ENCODE assay signal across 1 cellular context in genomic region chr1:21706151-21706835, GRCh38.
A peak's percentile ranks its signal among the peaks of the same experiment; 100 is the strongest.
TF ChIP-seq lines count a peak whose summit lies in the region.

No MANE protein-coding gene starts in this region.

TF ChIP-seq in HEK293, 187 proteins besides CTCF, POLR2A, EP300 and RAD21 (continued from another document):
- TF ChIP-seq, protein P1, sequence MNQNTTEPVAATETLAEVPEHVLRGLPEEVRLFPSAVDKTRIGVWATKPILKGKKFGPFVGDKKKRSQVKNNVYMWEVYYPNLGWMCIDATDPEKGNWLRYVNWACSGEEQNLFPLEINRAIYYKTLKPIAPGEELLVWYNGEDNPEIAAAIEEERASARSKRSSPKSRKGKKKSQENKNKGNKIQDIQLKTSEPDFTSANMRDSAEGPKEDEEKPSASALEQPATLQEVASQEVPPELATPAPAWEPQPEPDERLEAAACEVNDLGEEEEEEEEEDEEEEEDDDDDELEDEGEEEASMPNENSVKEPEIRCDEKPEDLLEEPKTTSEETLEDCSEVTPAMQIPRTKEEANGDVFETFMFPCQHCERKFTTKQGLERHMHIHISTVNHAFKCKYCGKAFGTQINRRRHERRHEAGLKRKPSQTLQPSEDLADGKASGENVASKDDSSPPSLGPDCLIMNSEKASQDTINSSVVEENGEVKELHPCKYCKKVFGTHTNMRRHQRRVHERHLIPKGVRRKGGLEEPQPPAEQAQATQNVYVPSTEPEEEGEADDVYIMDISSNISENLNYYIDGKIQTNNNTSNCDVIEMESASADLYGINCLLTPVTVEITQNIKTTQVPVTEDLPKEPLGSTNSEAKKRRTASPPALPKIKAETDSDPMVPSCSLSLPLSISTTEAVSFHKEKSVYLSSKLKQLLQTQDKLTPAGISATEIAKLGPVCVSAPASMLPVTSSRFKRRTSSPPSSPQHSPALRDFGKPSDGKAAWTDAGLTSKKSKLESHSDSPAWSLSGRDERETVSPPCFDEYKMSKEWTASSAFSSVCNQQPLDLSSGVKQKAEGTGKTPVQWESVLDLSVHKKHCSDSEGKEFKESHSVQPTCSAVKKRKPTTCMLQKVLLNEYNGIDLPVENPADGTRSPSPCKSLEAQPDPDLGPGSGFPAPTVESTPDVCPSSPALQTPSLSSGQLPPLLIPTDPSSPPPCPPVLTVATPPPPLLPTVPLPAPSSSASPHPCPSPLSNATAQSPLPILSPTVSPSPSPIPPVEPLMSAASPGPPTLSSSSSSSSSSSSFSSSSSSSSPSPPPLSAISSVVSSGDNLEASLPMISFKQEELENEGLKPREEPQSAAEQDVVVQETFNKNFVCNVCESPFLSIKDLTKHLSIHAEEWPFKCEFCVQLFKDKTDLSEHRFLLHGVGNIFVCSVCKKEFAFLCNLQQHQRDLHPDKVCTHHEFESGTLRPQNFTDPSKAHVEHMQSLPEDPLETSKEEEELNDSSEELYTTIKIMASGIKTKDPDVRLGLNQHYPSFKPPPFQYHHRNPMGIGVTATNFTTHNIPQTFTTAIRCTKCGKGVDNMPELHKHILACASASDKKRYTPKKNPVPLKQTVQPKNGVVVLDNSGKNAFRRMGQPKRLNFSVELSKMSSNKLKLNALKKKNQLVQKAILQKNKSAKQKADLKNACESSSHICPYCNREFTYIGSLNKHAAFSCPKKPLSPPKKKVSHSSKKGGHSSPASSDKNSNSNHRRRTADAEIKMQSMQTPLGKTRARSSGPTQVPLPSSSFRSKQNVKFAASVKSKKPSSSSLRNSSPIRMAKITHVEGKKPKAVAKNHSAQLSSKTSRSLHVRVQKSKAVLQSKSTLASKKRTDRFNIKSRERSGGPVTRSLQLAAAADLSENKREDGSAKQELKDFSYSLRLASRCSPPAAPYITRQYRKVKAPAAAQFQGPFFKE (tag by site-specific recombination; IDR thresholded peaks at IDR 0.05; ENCODE audit: borderline replicate concordance), result no peak
- TF ChIP-seq ZNF768 (tag by site-specific recombination; IDR thresholded peaks at IDR 0.05) (no peak), EGR2 (tag by site-specific recombination; IDR thresholded peaks at IDR 0.05; ENCODE audit: low read depth) (no peak), ZNF239 (tag by site-specific recombination; IDR thresholded peaks at IDR 0.05) (no peak), ZSCAN16 (tag by site-specific recombination; IDR thresholded peaks at IDR 0.05) (no peak), ZIC2 (tag by site-specific recombination; IDR thresholded peaks at IDR 0.05) (peak; percentile 62), ZNF121 (tag by site-specific recombination; IDR thresholded peaks at IDR 0.05) (no peak), MYNN (tag by site-specific recombination; IDR thresholded peaks at IDR 0.05; ENCODE audit: borderline replicate concordance) (no peak), ZNF266 (tag by site-specific recombination; IDR thresholded peaks at IDR 0.05; ENCODE audit: low read depth) (no peak), PRDM4 (tag by site-specific recombination; IDR thresholded peaks at IDR 0.05) (no peak), ZBTB48 (tag by site-specific recombination; IDR thresholded peaks at IDR 0.05) (no peak), OSR2 (tag by site-specific recombination; IDR thresholded peaks at IDR 0.05) (no peak), KLF10 (tag by site-specific recombination; IDR thresholded peaks at IDR 0.05) (no peak; the same call in 1 of the 2 replicates), HOXC10 (CRISPR knock-in tag; IDR thresholded peaks at IDR 0.05) (no peak), GLIS1 (tag by site-specific recombination; IDR thresholded peaks at IDR 0.05) (peak; percentile 88), ZNF24 (tag by site-specific recombination; IDR thresholded peaks at IDR 0.05) (no peak), BCL11A (tag by site-specific recombination; IDR thresholded peaks at IDR 0.05; ENCODE audit: low read depth) (no peak), ZNF843 (tag by site-specific recombination; IDR thresholded peaks at IDR 0.05) (no peak), HOXD13 (CRISPR knock-in tag; IDR thresholded peaks at IDR 0.05; ENCODE audit: borderline replicate concordance) (no peak), ZNF555 (tag by site-specific recombination; conservative IDR thresholded peaks at IDR 0.05) (no peak), ZNF571 (tag by site-specific recombination; IDR thresholded peaks at IDR 0.05) (no peak), KLF7 (tag by site-specific recombination; IDR thresholded peaks at IDR 0.05; ENCODE audit: borderline replicate concordance) (no peak), ZNF416 (tag by site-specific recombination; IDR thresholded peaks at IDR 0.05) (no peak), ZFP69B (tag by site-specific recombination; IDR thresholded peaks at IDR 0.05) (no peak), ZNF624 (tag by site-specific recombination; IDR thresholded peaks at IDR 0.05) (no peak), ZNF423 (tag by site-specific recombination; IDR thresholded peaks at IDR 0.05) (no peak), ZNF521 (tag by site-specific recombination; IDR thresholded peaks at IDR 0.05) (no peak), ZNF660 (tag by site-specific recombination; IDR thresholded peaks at IDR 0.05) (0 out of 2 replicates have a peak, but pooled peaks have one; percentile 37), KLF17 (tag by site-specific recombination; IDR thresholded peaks at IDR 0.05) (no peak), ZSCAN30 (tag by site-specific recombination; IDR thresholded peaks at IDR 0.05) (no peak), YY2 (tag by site-specific recombination; IDR thresholded peaks at IDR 0.05) (no peak), ZNF335 (tag by site-specific recombination; conservative IDR thresholded peaks at IDR 0.05) (no peak)
- TF ChIP-seq, protein P2, sequence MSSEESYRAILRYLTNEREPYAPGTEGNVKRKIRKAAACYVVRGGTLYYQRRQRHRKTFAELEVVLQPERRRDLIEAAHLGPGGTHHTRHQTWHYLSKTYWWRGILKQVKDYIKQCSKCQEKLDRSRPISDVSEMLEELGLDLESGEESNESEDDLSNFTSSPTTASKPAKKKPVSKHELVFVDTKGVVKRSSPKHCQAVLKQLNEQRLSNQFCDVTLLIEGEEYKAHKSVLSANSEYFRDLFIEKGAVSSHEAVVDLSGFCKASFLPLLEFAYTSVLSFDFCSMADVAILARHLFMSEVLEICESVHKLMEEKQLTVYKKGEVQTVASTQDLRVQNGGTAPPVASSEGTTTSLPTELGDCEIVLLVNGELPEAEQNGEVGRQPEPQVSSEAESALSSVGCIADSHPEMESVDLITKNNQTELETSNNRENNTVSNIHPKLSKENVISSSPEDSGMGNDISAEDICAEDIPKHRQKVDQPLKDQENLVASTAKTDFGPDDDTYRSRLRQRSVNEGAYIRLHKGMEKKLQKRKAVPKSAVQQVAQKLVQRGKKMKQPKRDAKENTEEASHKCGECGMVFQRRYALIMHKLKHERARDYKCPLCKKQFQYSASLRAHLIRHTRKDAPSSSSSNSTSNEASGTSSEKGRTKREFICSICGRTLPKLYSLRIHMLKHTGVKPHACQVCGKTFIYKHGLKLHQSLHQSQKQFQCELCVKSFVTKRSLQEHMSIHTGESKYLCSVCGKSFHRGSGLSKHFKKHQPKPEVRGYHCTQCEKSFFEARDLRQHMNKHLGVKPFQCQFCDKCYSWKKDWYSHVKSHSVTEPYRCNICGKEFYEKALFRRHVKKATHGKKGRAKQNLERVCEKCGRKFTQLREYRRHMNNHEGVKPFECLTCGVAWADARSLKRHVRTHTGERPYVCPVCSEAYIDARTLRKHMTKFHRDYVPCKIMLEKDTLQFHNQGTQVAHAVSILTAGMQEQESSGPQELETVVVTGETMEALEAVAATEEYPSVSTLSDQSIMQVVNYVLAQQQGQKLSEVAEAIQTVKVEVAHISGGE (tag by site-specific recombination; conservative IDR thresholded peaks at IDR 0.05; ENCODE audit: low read depth), result no peak
- TF ChIP-seq, protein P3, sequence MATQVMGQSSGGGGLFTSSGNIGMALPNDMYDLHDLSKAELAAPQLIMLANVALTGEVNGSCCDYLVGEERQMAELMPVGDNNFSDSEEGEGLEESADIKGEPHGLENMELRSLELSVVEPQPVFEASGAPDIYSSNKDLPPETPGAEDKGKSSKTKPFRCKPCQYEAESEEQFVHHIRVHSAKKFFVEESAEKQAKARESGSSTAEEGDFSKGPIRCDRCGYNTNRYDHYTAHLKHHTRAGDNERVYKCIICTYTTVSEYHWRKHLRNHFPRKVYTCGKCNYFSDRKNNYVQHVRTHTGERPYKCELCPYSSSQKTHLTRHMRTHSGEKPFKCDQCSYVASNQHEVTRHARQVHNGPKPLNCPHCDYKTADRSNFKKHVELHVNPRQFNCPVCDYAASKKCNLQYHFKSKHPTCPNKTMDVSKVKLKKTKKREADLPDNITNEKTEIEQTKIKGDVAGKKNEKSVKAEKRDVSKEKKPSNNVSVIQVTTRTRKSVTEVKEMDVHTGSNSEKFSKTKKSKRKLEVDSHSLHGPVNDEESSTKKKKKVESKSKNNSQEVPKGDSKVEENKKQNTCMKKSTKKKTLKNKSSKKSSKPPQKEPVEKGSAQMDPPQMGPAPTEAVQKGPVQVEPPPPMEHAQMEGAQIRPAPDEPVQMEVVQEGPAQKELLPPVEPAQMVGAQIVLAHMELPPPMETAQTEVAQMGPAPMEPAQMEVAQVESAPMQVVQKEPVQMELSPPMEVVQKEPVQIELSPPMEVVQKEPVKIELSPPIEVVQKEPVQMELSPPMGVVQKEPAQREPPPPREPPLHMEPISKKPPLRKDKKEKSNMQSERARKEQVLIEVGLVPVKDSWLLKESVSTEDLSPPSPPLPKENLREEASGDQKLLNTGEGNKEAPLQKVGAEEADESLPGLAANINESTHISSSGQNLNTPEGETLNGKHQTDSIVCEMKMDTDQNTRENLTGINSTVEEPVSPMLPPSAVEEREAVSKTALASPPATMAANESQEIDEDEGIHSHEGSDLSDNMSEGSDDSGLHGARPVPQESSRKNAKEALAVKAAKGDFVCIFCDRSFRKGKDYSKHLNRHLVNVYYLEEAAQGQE (tag by site-specific recombination; IDR thresholded peaks at IDR 0.05), result peak; percentile 88
- TF ChIP-seq, protein P4, sequence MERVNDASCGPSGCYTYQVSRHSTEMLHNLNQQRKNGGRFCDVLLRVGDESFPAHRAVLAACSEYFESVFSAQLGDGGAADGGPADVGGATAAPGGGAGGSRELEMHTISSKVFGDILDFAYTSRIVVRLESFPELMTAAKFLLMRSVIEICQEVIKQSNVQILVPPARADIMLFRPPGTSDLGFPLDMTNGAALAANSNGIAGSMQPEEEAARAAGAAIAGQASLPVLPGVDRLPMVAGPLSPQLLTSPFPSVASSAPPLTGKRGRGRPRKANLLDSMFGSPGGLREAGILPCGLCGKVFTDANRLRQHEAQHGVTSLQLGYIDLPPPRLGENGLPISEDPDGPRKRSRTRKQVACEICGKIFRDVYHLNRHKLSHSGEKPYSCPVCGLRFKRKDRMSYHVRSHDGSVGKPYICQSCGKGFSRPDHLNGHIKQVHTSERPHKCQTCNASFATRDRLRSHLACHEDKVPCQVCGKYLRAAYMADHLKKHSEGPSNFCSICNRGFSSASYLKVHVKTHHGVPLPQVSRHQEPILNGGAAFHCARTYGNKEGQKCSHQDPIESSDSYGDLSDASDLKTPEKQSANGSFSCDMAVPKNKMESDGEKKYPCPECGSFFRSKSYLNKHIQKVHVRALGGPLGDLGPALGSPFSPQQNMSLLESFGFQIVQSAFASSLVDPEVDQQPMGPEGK (tag by site-specific recombination; IDR thresholded peaks at IDR 0.05), result peak; percentile 30; the same call in 1 of the 2 replicates
- TF ChIP-seq, protein P5, sequence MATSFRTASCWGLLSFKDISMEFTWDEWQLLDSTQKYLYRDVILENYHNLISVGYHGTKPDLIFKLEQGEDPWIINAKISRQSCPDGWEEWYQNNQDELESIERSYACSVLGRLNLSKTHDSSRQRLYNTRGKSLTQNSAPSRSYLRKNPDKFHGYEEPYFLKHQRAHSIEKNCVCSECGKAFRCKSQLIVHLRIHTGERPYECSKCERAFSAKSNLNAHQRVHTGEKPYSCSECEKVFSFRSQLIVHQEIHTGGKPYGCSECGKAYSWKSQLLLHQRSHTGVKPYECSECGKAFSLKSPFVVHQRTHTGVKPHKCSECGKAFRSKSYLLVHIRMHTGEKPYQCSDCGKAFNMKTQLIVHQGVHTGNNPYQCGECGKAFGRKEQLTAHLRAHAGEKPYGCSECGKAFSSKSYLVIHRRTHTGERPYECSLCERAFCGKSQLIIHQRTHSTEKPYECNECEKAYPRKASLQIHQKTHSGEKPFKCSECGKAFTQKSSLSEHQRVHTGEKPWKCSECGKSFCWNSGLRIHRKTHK (tag by site-specific recombination; IDR thresholded peaks at IDR 0.05), result no peak
